ENCODE assay signal across 21 cellular contexts in genomic region chr2:66673286-66673685, GRCh38.
DNase-seq lines count a peak whose midpoint lies in the region; TF ChIP-seq lines count a peak whose summit lies in the region.
"Had no signal": no experiment of that assay in that cellular context is flagged by ENCODE, and none has a peak within 500 bp of the region (broad histone marks: within the 10 kb centered on the region; RNA-seq: fewer than 3 reads in every experiment).

No MANE protein-coding gene starts in this region.

- no peaks in the 10 kb centered on the region for H3K4me1 ChIP-seq in osteoblast (ENCODE audit: insufficient read depth, low read length)
- H3K4me1 ChIP-seq: BE2C, BLaER1, Caco-2 had no signal

- peaks cover 51% of the 10 kb centered on the region for H3K4me1 Mint-ChIP-seq in nephron
- H3K4me1 Mint-ChIP-seq: CD14-positive monocyte; CD4-positive, alpha-beta memory T cell; CD4-positive, CD25-positive, alpha-beta regulatory T cell; CD8-positive, alpha-beta memory T cell had no signal

- H3K4me3 Mint-ChIP-seq in nephron, result no peak overlapping the region
- H3K4me3 Mint-ChIP-seq: CD14-positive monocyte; CD4-positive, alpha-beta memory T cell; CD4-positive, CD25-positive, alpha-beta regulatory T cell; CD8-positive, alpha-beta memory T cell had no signal

- no peaks in the 10 kb centered on the region for H3K27me3 ChIP-seq in osteoblast (ENCODE audit: insufficient read depth, low read length)
- H3K27me3 ChIP-seq: BE2C, BLaER1 had no signal

- no peak overlapping the region for H3K27ac ChIP-seq in osteoblast (ENCODE audit: low read depth, low read length)
- H3K27ac ChIP-seq: BLaER1 had no signal

- H3K27me3 Mint-ChIP-seq in nephron (ENCODE audit: low read depth), result no peaks in the 10 kb centered on the region
- H3K27me3 Mint-ChIP-seq: CD4-positive, alpha-beta memory T cell; CD4-positive, CD25-positive, alpha-beta regulatory T cell; CD8-positive, alpha-beta memory T cell had no signal

- no peak overlapping the region for H3K4me2 ChIP-seq in osteoblast (ENCODE audit: insufficient read depth, low read length)
- H3K4me2 ChIP-seq: BLaER1 had no signal

- H3K4me3 ChIP-seq in osteoblast (ENCODE audit: insufficient read depth, low read length), result no peak overlapping the region
- H3K4me3 ChIP-seq: BLaER1, GM12878 had no signal

- no peaks in the 10 kb centered on the region for H4K20me1 ChIP-seq in osteoblast (ENCODE audit: insufficient read depth, low read length)
- H4K20me1 ChIP-seq: BLaER1 had no signal

- no peaks in the 10 kb centered on the region for H3K79me2 ChIP-seq in osteoblast (ENCODE audit: insufficient read depth, low read length)

- no peak overlapping the region for H2AFZ ChIP-seq in osteoblast (ENCODE audit: low read length)

- H3K9me3 ChIP-seq in osteoblast (ENCODE audit: low read depth, low read length), result no peaks in the 10 kb centered on the region
- H3K9me3 ChIP-seq: BE2C, BLaER1, Caco-2 had no signal

- H3K9me3 Mint-ChIP-seq in nephron, result no peaks in the 10 kb centered on the region

- peak overlapping the region in 2 of 3 experiments; percentile 34 to 49 for H3K27ac Mint-ChIP-seq in nephron
- H3K27ac Mint-ChIP-seq: CD14-positive monocyte; CD4-positive, alpha-beta memory T cell; CD4-positive, CD25-positive, alpha-beta regulatory T cell; CD8-positive, alpha-beta memory T cell had no signal

- in situ Hi-C loops in SK-MEL-5 (cut with HindIII; ENCODE audit: low pct_unique_long_range_greater_than_20kb, low sequenced_read_pairs), result no loop called here

- H3K36me3 ChIP-seq in osteoblast (ENCODE audit: insufficient read depth, low read length), result no peaks in the 10 kb centered on the region
- H3K36me3 ChIP-seq: BE2C, BLaER1 had no signal

- no peak for TF ChIP-seq CTCF in nephron (IDR thresholded peaks at IDR 0.05; ENCODE audit: unreplicated experiment in 3 of 3)
- TF ChIP-seq CTCF in osteoblast (IDR thresholded peaks at IDR 0.05; ENCODE audit: extremely low read depth, low read depth, low read length), result no peak

- no peaks in the 10 kb centered on the region for H3K36me3 Mint-ChIP-seq in nephron (ENCODE audit: low read depth)
- H3K36me3 Mint-ChIP-seq: CD14-positive monocyte; CD4-positive, alpha-beta memory T cell; CD4-positive, CD25-positive, alpha-beta regulatory T cell; CD8-positive, alpha-beta memory T cell had no signal

- DNase-seq in SK-MEL-5 (ENCODE audit: low read depth, low spot score) (peak; percentile 61), osteoblast (ENCODE audit: insufficient read length, low spot score, missing footprints) (peak; percentile 1), DMS79 treated with DMSO at 0.1 percent for 48 hours (lab: John Stamatoyannopoulos, UW) (no peak), NCI-H146 treated with DMSO at 0.1 percent for 48 hours (lab: John Stamatoyannopoulos, UW; ENCODE audit: unreplicated experiment) (no peak)
- no peak for DNase-seq in stimulated activated CD4-positive, alpha-beta T cell treated with anti-CD3 and anti-CD28 coated beads, Interleukin-4, amount 100 ng/mL, for 1 hour
- DNase-seq: 8988T; ACHN; BE2C; C1 segment of cervical spinal cord; Caco-2; Calu3; CD4-positive, alpha-beta memory T cell; CD4-positive, CD25-positive, alpha-beta regulatory T cell; CD8-positive, alpha-beta memory T cell; DND-41; EL; GDM1 had no signal

Comparison
In these comparisons a context has a peak if more than half of its experiments do, and no peak if none do; other contexts are left out.
1. DNase-seq: peak in SK-MEL-5 (single experiment) and osteoblast (single experiment); none in DMS79 treated with DMSO at 0.1 percent for 48 hours (single experiment), NCI-H146 treated with DMSO at 0.1 percent for 48 hours (single experiment) and stimulated activated CD4-positive, alpha-beta T cell treated with anti-CD3 and anti-CD28 coated beads, Interleukin-4, amount 100 ng/mL, for 1 hour (single experiment).